18 cellular contexts compared by ENCODE assay signal in the genomic region with DNA sequence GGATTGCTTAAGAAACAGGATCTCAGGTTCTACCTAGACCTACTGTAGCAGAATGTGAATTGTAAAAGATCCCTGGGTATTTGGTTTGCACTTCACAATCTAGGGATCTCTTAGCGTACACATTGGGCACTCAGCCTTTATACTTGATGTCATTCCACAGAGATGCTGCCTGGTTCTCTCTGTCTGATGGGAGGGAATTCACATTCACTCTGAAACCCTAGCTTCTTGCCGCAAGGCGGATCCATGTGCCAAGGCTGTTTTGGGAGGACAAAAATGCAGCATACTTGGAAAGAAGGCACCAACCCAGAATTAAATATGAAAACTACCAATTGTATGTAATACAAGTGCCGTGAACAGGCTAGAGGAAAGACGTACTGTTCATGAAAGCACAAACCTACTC.
A peak's percentile ranks its signal among the peaks of the same experiment; 100 is the strongest.
DNase-seq lines count a peak whose midpoint lies in the region; ATAC-seq, FAIRE-seq and TF ChIP-seq lines count a peak whose summit lies in the region.
"Had no signal": no experiment of that assay in that cellular context is flagged by ENCODE, and none has a peak within 500 bp of the region (broad histone marks: within the 10 kb centered on the region; RNA-seq: fewer than 3 reads in every experiment).

No MANE protein-coding gene starts in this region.

- no peaks in the 10 kb centered on the region for H3K9me3 ChIP-seq in OCI-LY7 (ENCODE audit: low read length)
- no peaks in the 10 kb centered on the region for H3K9me3 ChIP-seq in upper lobe of left lung
- H3K9me3 ChIP-seq: SJCRH30 had no signal

- peak overlapping the region; percentile 8; the same call in 1 of the 2 replicates for H2AFZ ChIP-seq in OCI-LY7 (ENCODE audit: low read length)

- H3K27me3 Mint-ChIP-seq in osteocyte (ENCODE audit: unreplicated experiment) = no peaks in the 10 kb centered on the region
- H3K27me3 Mint-ChIP-seq: stimulated activated naive CD8-positive, alpha-beta T cell treated with anti-CD3 and anti-CD28 coated beads, Interleukin-15, amount 100 ng/mL, for 72 hours had no signal

- H4K20me1 ChIP-seq in OCI-LY7 (ENCODE audit: insufficient read depth, low read length) = no peaks in the 10 kb centered on the region

- peak overlapping the region; percentile 96 for H3K27ac Mint-ChIP-seq in osteocyte (ENCODE audit: unreplicated experiment)
- H3K27ac Mint-ChIP-seq: stimulated activated naive CD8-positive, alpha-beta T cell treated with anti-CD3 and anti-CD28 coated beads, Interleukin-15, amount 100 ng/mL, for 72 hours had no signal

- BruUV-seq in OCI-LY7 (replicated peaks; lab: Mats Ljungman, UMichigan) = no TSS peak

- TF ChIP-seq EP300 in upper lobe of left lung (IDR thresholded peaks at IDR 0.05) = no peak

- TF ChIP-seq CTCF in OCI-LY7 (conservative IDR thresholded peaks at IDR 0.05; ENCODE audit: low read length) (no peak), osteocyte (IDR thresholded peaks at IDR 0.05) (no peak), upper lobe of left lung (IDR thresholded peaks at IDR 0.05) (no peak)

- intact Hi-C loops in OCI-LY7 (cut with micrococcal nuclease; ENCODE audit: unreplicated experiment) = loop anchor here (5.0 to 10.0 kb wide), 3 partner anchors 176 to 382 kb away; no protein-coding TSS in a partner anchor

- no peak overlapping the region for H3K4me3 ChIP-seq in OCI-LY7 (ENCODE audit: low read depth, low read length, poor library complexity, severe bottlenecking)
- no peak overlapping the region for H3K4me3 ChIP-seq in upper lobe of left lung
- H3K4me3 ChIP-seq: SJCRH30 had no signal

- no peak for FAIRE-seq in H54 (lab: Jason Lieb, UNC)
- FAIRE-seq: D721Med, frontal cortex, G401.6 had no signal

- 92 to 95% methylated on average over 5 of the region's 5 CpGs for WGBS in upper lobe of left lung, 2 donors

- H3K36me3 Mint-ChIP-seq in osteocyte (ENCODE audit: unreplicated experiment) = peaks cover 68% of the 10 kb centered on the region

- no peak for ATAC-seq in upper lobe of left lung (ENCODE audit: low FRiP score in 2 of 2)
- ATAC-seq: stimulated activated naive CD8-positive, alpha-beta T cell treated with anti-CD3 and anti-CD28 coated beads, Interleukin-15, amount 100 ng/mL, for 72 hours had no signal

- H3K4me3 Mint-ChIP-seq in osteocyte (ENCODE audit: unreplicated experiment) = no peak overlapping the region
- H3K4me3 Mint-ChIP-seq: stimulated activated naive CD8-positive, alpha-beta T cell treated with anti-CD3 and anti-CD28 coated beads, Interleukin-15, amount 100 ng/mL, for 72 hours had no signal

- no peaks in the 10 kb centered on the region for H3K27me3 ChIP-seq in upper lobe of left lung
- H3K27me3 ChIP-seq: SJCRH30 had no signal

- H3K79me2 ChIP-seq in OCI-LY7 (ENCODE audit: insufficient read depth, low read depth, low read length) = peaks cover 6% of the 10 kb centered on the region; the same call in 1 of the 2 replicates

- H3K9me2 ChIP-seq in OCI-LY7 (ENCODE audit: insufficient read depth, low read length) = no peaks in the 10 kb centered on the region

- CTCF ChIA-PET in OCI-LY7 (lab: Charles Lee; ENCODE audit: unreplicated experiment) = interaction anchor here (0.7 to 1.2 kb wide), 2 partner anchors 35 to 81 kb away, joined by 3 to 7 read pairs; no protein-coding TSS in a partner anchor

- peak overlapping the region; percentile 59 for H3K4me2 ChIP-seq in OCI-LY7 (ENCODE audit: low read length)

- peaks cover 55% of the 10 kb centered on the region for H3K4me1 Mint-ChIP-seq in osteocyte (ENCODE audit: unreplicated experiment)
- H3K4me1 Mint-ChIP-seq: stimulated activated naive CD8-positive, alpha-beta T cell treated with anti-CD3 and anti-CD28 coated beads, Interleukin-15, amount 100 ng/mL, for 72 hours had no signal

- H3K27ac ChIP-seq in OCI-LY7 (ENCODE audit: low read depth, low read length, poor library complexity, severe bottlenecking) = peak overlapping the region; percentile 94
- peak overlapping the region; percentile 76 for H3K27ac ChIP-seq in cingulate gyrus (ENCODE audit: low read depth, low read length)
- H3K27ac ChIP-seq in upper lobe of left lung = peak overlapping the region in 3 of 4 donors; percentile 4 to 77 (median 31)
- H3K27ac ChIP-seq: SJCRH30 had no signal

- peaks cover 99% of the 10 kb centered on the region for H3K4me1 ChIP-seq in OCI-LY7 (ENCODE audit: insufficient read depth, low read length, poor library complexity, severe bottlenecking)
- peaks cover 5 to 38% (median 9%) of the 10 kb centered on the region in 4 donors for H3K4me1 ChIP-seq in upper lobe of left lung
- H3K4me1 ChIP-seq: SJCRH30 had no signal

- peaks cover 14% of the 10 kb centered on the region; the same call in 1 of the 2 replicates for H3K36me3 ChIP-seq in OCI-LY7 (ENCODE audit: insufficient read depth, low read length)
- H3K36me3 ChIP-seq in upper lobe of left lung = no peaks in the 10 kb centered on the region
- H3K36me3 ChIP-seq: SJCRH30 had no signal

- no peak for TF ChIP-seq POLR2A in upper lobe of left lung (IDR thresholded peaks at IDR 0.05)
- TF ChIP-seq POLR2A in H54 (IDR thresholded peaks at IDR 0.05; ENCODE audit: low read depth, low read length) = no peak

- POLR2A ChIA-PET in OCI-LY7 (lab: Charles Lee) = interaction anchor here (0.6 to 1.8 kb wide), 4 partner anchors 10 to 271 kb away, joined by 3 to 5 read pairs (median 3); no protein-coding TSS in a partner anchor

- H3K9me3 Mint-ChIP-seq in osteocyte (ENCODE audit: unreplicated experiment) = no peaks in the 10 kb centered on the region
- H3K9me3 Mint-ChIP-seq: stimulated activated naive CD8-positive, alpha-beta T cell treated with anti-CD3 and anti-CD28 coated beads, Interleukin-15, amount 100 ng/mL, for 72 hours had no signal

- DNase-seq in OCI-LY7 (ENCODE audit: low spot score) (no peak), osteocyte (ENCODE audit: extremely low spot score, unreplicated experiment) (no peak), upper lobe of left lung (no peak), glomerular visceral epithelial cell (ENCODE audit: extremely low spot score) (no peak), AG08396 (ENCODE audit: low spot score) (no peak), H54 (ENCODE audit: insufficient read length, low spot score) (no peak)
- DNase-seq: activated CD4-positive, CD25-positive, alpha-beta regulatory T cell; amniotic stem cell; cerebellar nuclear complex; MV-4-11; NCI-H510A treated with DMSO at 0.1 percent for 48 hours; SJCRH30; stimulated activated naive CD8-positive, alpha-beta T cell treated with anti-CD3 and anti-CD28 coated beads, Interleukin-15, amount 100 ng/mL, for 72 hours; T-helper 2 cell had no signal

Comparison
In these comparisons a context has a peak if more than half of its experiments do, and no peak if none do; other contexts are left out.
1. H3K27ac ChIP-seq: peak in every context shown above with its lines; median percentile 94 in OCI-LY7; 76 in cingulate gyrus; 31 in upper lobe of left lung.